In genomic region chr9:12784461-12785250, GRCh38 we compare ENCODE assay signal across 8 cellular contexts. TPM values are rescaled to one million over a fixed set of nuclear protein-coding genes. Genes with fewer than 3 reads are reported as not detected.
DNase-seq lines count a peak whose midpoint lies in the region; ATAC-seq, FAIRE-seq and TF ChIP-seq lines count a peak whose summit lies in the region.

No MANE protein-coding gene starts in this region.

- peak; percentile 92 for DNase-seq in astrocyte of the spinal cord (ENCODE audit: low read depth, low spot score)
- DNase-seq in mucosa of gallbladder (ENCODE audit: low spot score): peak; percentile 65
- no peak for DNase-seq in GM12892 (ENCODE audit: insufficient read length)
- no peak for DNase-seq in NCI-H1694 treated with DMSO at 0.1 percent for 48 hours (lab: John Stamatoyannopoulos, UW)
- DNase-seq in NCI-H1105 treated with DMSO at 0.1 percent for 48 hours (lab: John Stamatoyannopoulos, UW): no peak
- DNase-seq in activated CD4-positive, alpha-beta T cell treated with anti-CD3 and anti-CD28 coated beads for 48 hours: no peak

- no peak for TF ChIP-seq CTCF in astrocyte of the spinal cord (IDR thresholded peaks at IDR 0.05; ENCODE audit: low read depth, low read length)

- TF ChIP-seq POLR2A in GM12892 (IDR thresholded peaks at IDR 0.05; ENCODE audit: low read depth, low read length): no peak

- FAIRE-seq in GM12892 (lab: Jason Lieb, UNC): no peak

- no peak overlapping the region for H3K4me3 ChIP-seq in astrocyte of the spinal cord (ENCODE audit: low read depth, low read length)

- in situ Hi-C loops in astrocyte of the spinal cord (cut with HindIII; ENCODE audit: low sequenced_read_pairs): no loop called here

- ATAC-seq in GM18498 (IDR thresholded peaks at IDR 0.05; ENCODE audit: unreplicated experiment) (peak; percentile 89), HG03280 (IDR thresholded peaks at IDR 0.05; ENCODE audit: unreplicated experiment) (peak; percentile 94)

RNA-seq across cellular contexts. Expression of gene LURAP1L, which starts 9.8 kb away (rescaled TPM):
- 25.2 TPM for total RNA-seq in mucosa of gallbladder
- 0.34 TPM for polyA plus RNA-seq in GM12892 (2012; ENCODE audit: missing spikeins)

Comparison
In these comparisons a context has a peak if more than half of its experiments do, and no peak if none do; other contexts are left out.
1. DNase-seq: peak in astrocyte of the spinal cord (single experiment) and mucosa of gallbladder (single experiment); none in GM12892 (single experiment), NCI-H1694 treated with DMSO at 0.1 percent for 48 hours (single experiment), NCI-H1105 treated with DMSO at 0.1 percent for 48 hours (single experiment) and activated CD4-positive, alpha-beta T cell treated with anti-CD3 and anti-CD28 coated beads for 48 hours (single experiment).